In the genomic region with DNA sequence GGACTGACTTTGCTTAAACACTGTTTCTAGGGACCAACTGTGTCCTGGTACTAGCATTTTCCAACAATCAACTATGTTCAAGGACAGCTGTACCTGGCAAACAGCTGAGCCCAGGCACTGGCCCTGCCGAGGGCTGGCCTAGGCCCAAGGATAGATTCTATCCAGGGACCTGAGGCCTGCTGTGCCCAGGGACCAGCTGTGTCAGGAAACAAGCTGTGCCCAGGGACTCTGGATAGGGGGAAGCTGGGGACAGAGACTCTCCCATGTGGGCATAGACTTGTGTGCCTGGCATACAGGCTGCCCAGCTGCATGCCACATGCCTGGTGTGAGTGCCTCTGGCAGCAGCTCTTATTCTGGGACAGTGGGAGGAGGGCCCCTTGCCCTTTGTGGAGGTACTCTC, we compare ENCODE assay signal across 2 cellular contexts.
TF ChIP-seq lines count a peak whose summit lies in the region.

No MANE protein-coding gene starts in this region.

TF ChIP-seq in H1, 55 proteins besides CTCF, POLR2A, EP300 and RAD21:
- TF ChIP-seq RBBP5 (IDR thresholded peaks at IDR 0.05; ENCODE audit: borderline replicate concordance, low read depth, low read length) (no peak), KDM4A (IDR thresholded peaks at IDR 0.05; ENCODE audit: low read depth, low read length, severe bottlenecking) (no peak), ATF3 (IDR thresholded peaks at IDR 0.05; ENCODE audit: insufficient read depth, low read depth, low read length) (no peak), SRF (IDR thresholded peaks at IDR 0.05; ENCODE audit: low read depth, low read length) (no peak), SUZ12 (IDR thresholded peaks at IDR 0.05; ENCODE audit: low read length) (no peak), POLR2AphosphoS5 (IDR thresholded peaks at IDR 0.05; ENCODE audit: low read depth, low read length) (no peak), TBP (IDR thresholded peaks at IDR 0.05; ENCODE audit: low read depth, low read length) (no peak), CREB1 (IDR thresholded peaks at IDR 0.05) (no peak), EZH2 (IDR thresholded peaks at IDR 0.05; ENCODE audit: low read depth, low read length, severe bottlenecking) (no peak)
- TF ChIP-seq, protein P1, sequence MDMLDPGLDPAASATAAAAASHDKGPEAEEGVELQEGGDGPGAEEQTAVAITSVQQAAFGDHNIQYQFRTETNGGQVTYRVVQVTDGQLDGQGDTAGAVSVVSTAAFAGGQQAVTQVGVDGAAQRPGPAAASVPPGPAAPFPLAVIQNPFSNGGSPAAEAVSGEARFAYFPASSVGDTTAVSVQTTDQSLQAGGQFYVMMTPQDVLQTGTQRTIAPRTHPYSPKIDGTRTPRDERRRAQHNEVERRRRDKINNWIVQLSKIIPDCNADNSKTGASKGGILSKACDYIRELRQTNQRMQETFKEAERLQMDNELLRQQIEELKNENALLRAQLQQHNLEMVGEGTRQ (IDR thresholded peaks at IDR 0.05; ENCODE audit: low read length) = no peak
TF ChIP-seq in H1: peak in this region for 0.

TF ChIP-seq in liver, 16 proteins besides CTCF, POLR2A, EP300 and RAD21:
- TF ChIP-seq ZBTB33 (IDR thresholded peaks at IDR 0.05) (no peak), HNF4A (conservative IDR thresholded peaks at IDR 0.05) (peak; percentile 37 to 66), RXRA (IDR thresholded peaks at IDR 0.05) (peak in 1 of 2 donors; percentile 57), SP1 (IDR thresholded peaks at IDR 0.05) (peak; percentile 51), GABPA (IDR thresholded peaks at IDR 0.05 in 1 of 2, conservative IDR thresholded peaks at IDR 0.05 in 1 of 2) (peak in 1 of 2 donors; percentile 20), FOXA1 (IDR thresholded peaks at IDR 0.05) (no peak), TAF1 (conservative IDR thresholded peaks at IDR 0.05) (no peak), MAX (IDR thresholded peaks at IDR 0.05) (no peak), YY1 (IDR thresholded peaks at IDR 0.05) (peak; percentile 41), ATF3 (IDR thresholded peaks at IDR 0.05) (no peak), REST (IDR thresholded peaks at IDR 0.05) (peak; percentile 58), HNF4G (IDR thresholded peaks at IDR 0.05) (no peak), NR2F2 (IDR thresholded peaks at IDR 0.05) (no peak), FOXA2 (IDR thresholded peaks at IDR 0.05) (peak; percentile 43), EGR1 (IDR thresholded peaks at IDR 0.05; ENCODE audit: low read depth in 2 of 2) (no peak), JUND (IDR thresholded peaks at IDR 0.05) (no peak)
